ENCODE assay signal across 27 cellular contexts in genomic region chr1:111928531-111928930, GRCh38.
DNase-seq lines count a peak whose midpoint lies in the region; ATAC-seq, FAIRE-seq and TF ChIP-seq lines count a peak whose summit lies in the region.
"Had no signal": no experiment of that assay in that cellular context is flagged by ENCODE, and none has a peak within 500 bp of the region (broad histone marks: within the 10 kb centered on the region; RNA-seq: fewer than 3 reads in every experiment).

No MANE protein-coding gene starts in this region.

- H3K27ac ChIP-seq in GM23338 (ENCODE audit: low read depth) (no peak overlapping the region), H1 (ENCODE audit: low read depth, low read length) (no peak overlapping the region), neuronal stem cell (replicated peaks; ENCODE audit: low read length) (no peak overlapping the region)
- H3K27ac ChIP-seq: BLaER1 had no signal

- H4K91ac ChIP-seq in H1 (replicated peaks; ENCODE audit: insufficient read length, low read length) (no peak overlapping the region), neuronal stem cell (ENCODE audit: low read depth, low read length, poor library complexity) (no peak overlapping the region)

- CTCF ChIA-PET in H1 (lab: Charles Lee; ENCODE audit: partially characterized antibody): interaction anchor here (0.6 to 1.6 kb wide), 7 partner anchors 9 to 858 kb away, joined by 3 to 5 read pairs (median 3); no protein-coding TSS in a partner anchor
- CTCF ChIA-PET in MCF 10A (lab: Yijun Ruan, JAX): interaction anchor here (0.6 kb wide), 1 partner anchor 475 kb away, joined by 3 read pairs; no protein-coding TSS in a partner anchor

- H3K9me3 Mint-ChIP-seq in GM23338 (no peaks in the 10 kb centered on the region), MCF 10A (ENCODE audit: unreplicated experiment) (no peaks in the 10 kb centered on the region)
- H3K9me3 Mint-ChIP-seq: CD14-positive monocyte; CD4-positive, alpha-beta memory T cell; CD4-positive, CD25-positive, alpha-beta regulatory T cell; CD8-positive, alpha-beta memory T cell had no signal

- no peaks in the 10 kb centered on the region for H3K79me1 ChIP-seq in H1 (ENCODE audit: low read depth, low read length)
- no peaks in the 10 kb centered on the region for H3K79me1 ChIP-seq in neuronal stem cell (ENCODE audit: low read depth, low read length)

- no peak for TF ChIP-seq RAD21 in H1 (IDR thresholded peaks at IDR 0.05 in 1 of 2, conservative IDR thresholded peaks at IDR 0.05 in 1 of 2; ENCODE audit: low read depth in 2 of 2, low read length in 2 of 2)

- no peak overlapping the region for H3K4ac ChIP-seq in H1 (replicated peaks; ENCODE audit: insufficient read length, low read depth, low read length)
- H3K4ac ChIP-seq in neuronal stem cell (ENCODE audit: low read length): peak overlapping the region; percentile 47

- H3K14ac ChIP-seq in H1 (ENCODE audit: insufficient read length) (no peak overlapping the region), neuronal stem cell (ENCODE audit: low read length) (no peak overlapping the region)

- no peak for TF ChIP-seq EP300 in H1 (IDR thresholded peaks at IDR 0.05; ENCODE audit: borderline replicate concordance in 1 of 2, low read depth in 2 of 2, low read length in 2 of 2)

- no peak overlapping the region for H3K4me3 Mint-ChIP-seq in GM23338
- no peak overlapping the region for H3K4me3 Mint-ChIP-seq in MCF 10A (ENCODE audit: unreplicated experiment)
- H3K4me3 Mint-ChIP-seq: CD14-positive monocyte; CD4-positive, alpha-beta memory T cell; CD4-positive, CD25-positive, alpha-beta regulatory T cell; CD8-positive, alpha-beta memory T cell had no signal

- H3K79me2 ChIP-seq in GM23338 (replicated peaks; ENCODE audit: insufficient read depth) (no peaks in the 10 kb centered on the region), H1 (ENCODE audit: control insufficient read depth in 1 of 2, insufficient read depth in 2 of 2, low read length in 2 of 2) (no peaks in the 10 kb centered on the region)

- no TSS peak for BruUV-seq in MCF 10A (replicated peaks; lab: Mats Ljungman, UMichigan)

- H3K23ac ChIP-seq in H1 (ENCODE audit: insufficient read length) (no peak overlapping the region), neuronal stem cell (ENCODE audit: low read depth, low read length, poor library complexity) (no peak overlapping the region)

- H2BK12ac ChIP-seq in H1 (ENCODE audit: low read depth, low read length): no peak overlapping the region
- H2BK12ac ChIP-seq in neuronal stem cell (ENCODE audit: low read length): no peak overlapping the region

- H4K20me1 ChIP-seq in GM23338 (replicated peaks; ENCODE audit: insufficient read depth) (no peaks in the 10 kb centered on the region), H1 (replicated peaks in 1 of 2; ENCODE audit: control insufficient read depth in 1 of 2, insufficient read depth in 2 of 2, low read length in 2 of 2) (no peaks in the 10 kb centered on the region)
- H4K20me1 ChIP-seq: BLaER1 had no signal

- H3K36me3 Mint-ChIP-seq in GM23338 (ENCODE audit: low read depth) (no peaks in the 10 kb centered on the region), MCF 10A (ENCODE audit: insufficient read depth, unreplicated experiment) (no peaks in the 10 kb centered on the region)
- H3K36me3 Mint-ChIP-seq: CD14-positive monocyte; CD4-positive, alpha-beta memory T cell; CD4-positive, CD25-positive, alpha-beta regulatory T cell had no signal

- H2BK15ac ChIP-seq in H1 (ENCODE audit: low read length) (no peak overlapping the region), neuronal stem cell (ENCODE audit: low read length) (no peak overlapping the region)

- no peak for ATAC-seq in GM23338
- ATAC-seq in GM21423 (IDR thresholded peaks at IDR 0.05; ENCODE audit: unreplicated experiment): no peak
- ATAC-seq in HG03280 (IDR thresholded peaks at IDR 0.05; ENCODE audit: unreplicated experiment): no peak
- ATAC-seq: GM12878 had no signal

- H3K4me2 ChIP-seq in GM23338: no peak overlapping the region
- no peak overlapping the region for H3K4me2 ChIP-seq in H1 (ENCODE audit: insufficient read depth in 1 of 2, low read depth in 2 of 2, low read length in 2 of 2)
- H3K4me2 ChIP-seq in neuronal stem cell (ENCODE audit: insufficient read depth, low read length, poor library complexity, severe bottlenecking): no peak overlapping the region
- H3K4me2 ChIP-seq: BLaER1 had no signal

- H3K4me1 Mint-ChIP-seq in GM23338 (peaks cover 11% of the 10 kb centered on the region; the same call in 2 of the 3 replicates), MCF 10A (ENCODE audit: insufficient read depth, unreplicated experiment) (no peaks in the 10 kb centered on the region)
- H3K4me1 Mint-ChIP-seq: CD14-positive monocyte; CD4-positive, CD25-positive, alpha-beta regulatory T cell; CD8-positive, alpha-beta memory T cell had no signal

- H3K4me3 ChIP-seq in GM23338 (no peak overlapping the region), H1 (ENCODE audit: extremely low read depth in 1 of 4, insufficient read depth in 2 of 4, low read depth in 3 of 4, low read length in 4 of 4) (no peak overlapping the region), neuronal stem cell (ENCODE audit: low read length in 2 of 2) (no peak overlapping the region)
- H3K4me3 ChIP-seq: BLaER1, GM12878 had no signal

- no peak overlapping the region for H3K56ac ChIP-seq in H1 (replicated peaks; ENCODE audit: insufficient read length, low read depth, low read length)

- H2BK120ac ChIP-seq in H1 (replicated peaks; ENCODE audit: low read depth, low read length) (no peak overlapping the region), neuronal stem cell (ENCODE audit: low read depth, low read length) (no peak overlapping the region)

- H3K9me2 ChIP-seq in GM23338 (ENCODE audit: insufficient read depth): no peaks in the 10 kb centered on the region

- 81% methylated on average over 4 of the region's 4 CpGs; no CpG with 5 or more reads in 1 of the 2 experiments for WGBS in H1 (ENCODE audit: extremely low coverage in 1 of 2, insufficient coverage in 1 of 2, insufficient read length in 1 of 2, insufficient replicate concordance in 2 of 2, low coverage in 1 of 2, low lambda C conversion rate in 2 of 2, missing lambda C conversion rate in 1 of 2), 2 experiments
- WGBS in neuronal stem cell (ENCODE audit: extremely low coverage in 2 of 2, insufficient read length in 2 of 2, insufficient replicate concordance in 1 of 2), 2 donors: no CpG with 5 or more reads among the region's 4 CpGs

- H4K8ac ChIP-seq in H1 (ENCODE audit: extremely low read depth, insufficient read depth, low read length): no peak overlapping the region
- no peak overlapping the region for H4K8ac ChIP-seq in neuronal stem cell (ENCODE audit: low read depth, low read length)

- no peaks in the 10 kb centered on the region for H3K36me3 ChIP-seq in GM23338 (ENCODE audit: insufficient read depth)
- H3K36me3 ChIP-seq in H1 (ENCODE audit: control insufficient read depth in 2 of 4, insufficient read depth in 4 of 4, low read length in 3 of 4): no peaks in the 10 kb centered on the region
- H3K36me3 ChIP-seq in neuronal stem cell (replicated peaks in 1 of 2; ENCODE audit: control insufficient read depth in 2 of 2, insufficient read depth in 2 of 2, low read length in 2 of 2): no peaks in the 10 kb centered on the region
- H3K36me3 ChIP-seq: BE2C, BLaER1 had no signal

- no peak for FAIRE-seq in H1 (lab: Jason Lieb, UNC)
- FAIRE-seq: A204.1, GM12878, GM12892, GM18507 had no signal

- H3K4me1 ChIP-seq in GM23338 (ENCODE audit: insufficient read depth) (no peaks in the 10 kb centered on the region), H1 (replicated peaks in 1 of 4; ENCODE audit: control insufficient read depth in 3 of 4, insufficient read depth in 4 of 4, low read length in 3 of 4) (peaks cover 0 to 5% (median 2%) of the 10 kb centered on the region in 4 experiments; a peak in 3 of 7 replicates), neuronal stem cell (ENCODE audit: control insufficient read depth in 2 of 2, insufficient read depth in 1 of 2, low read depth in 1 of 2, low read length in 2 of 2) (peaks cover 0 to 6% of the 10 kb centered on the region in 2 donors)
- H3K4me1 ChIP-seq: BLaER1 had no signal

- H2AK5ac ChIP-seq in H1 (ENCODE audit: low read depth, low read length) (no peak overlapping the region), neuronal stem cell (ENCODE audit: low read depth, low read length) (no peak overlapping the region)

- H3F3A ChIP-seq in GM23338 (replicated peaks; ENCODE audit: low read depth): no peaks in the 10 kb centered on the region

- H3K27me3 ChIP-seq in GM23338 (ENCODE audit: insufficient read depth): no peaks in the 10 kb centered on the region
- H3K27me3 ChIP-seq in H1 (replicated peaks in 1 of 4; ENCODE audit: control insufficient read depth in 3 of 4, extremely low read depth in 1 of 4, insufficient read depth in 3 of 4, low read length in 3 of 4): no peaks in the 10 kb centered on the region; a peak in 1 of 7 replicates
- peaks cover 0 to 8% (median 0%) of the 10 kb centered on the region in 3 experiments for H3K27me3 ChIP-seq in neuronal stem cell (ENCODE audit: control insufficient read depth in 3 of 3, insufficient read depth in 3 of 3, low read depth in 1 of 3, low read length in 3 of 3)
- H3K27me3 ChIP-seq: BE2C, BLaER1 had no signal

- TF ChIP-seq POLR2A in H1 (IDR thresholded peaks at IDR 0.05; ENCODE audit: control extremely low read depth in 1 of 2, low read depth in 2 of 2, low read length in 2 of 2): no peak

- H4K5ac ChIP-seq in H1 (ENCODE audit: insufficient read length, low read depth, low read length): no peak overlapping the region

- no peak for DNase-seq in GM23338 (ENCODE audit: low spot score)
- no peak for DNase-seq in H1 (ENCODE audit: low read depth in 1 of 2, low spot score in 2 of 2)
- DNase-seq in neuronal stem cell (ENCODE audit: low spot score): no peak
- no peak for DNase-seq in MCF 10A (ENCODE audit: unreplicated experiment)
- DNase-seq: 8988T; ACHN; BE2C; C1 segment of cervical spinal cord; CD4-positive, alpha-beta memory T cell; CD4-positive, CD25-positive, alpha-beta regulatory T cell; CD8-positive, alpha-beta memory T cell; COR-L47; DMS 273 treated with DMSO at 0.1 percent for 48 hours; DMS153; DMS53; DMS79; DND-41; EL; GDM1 had no signal

- intact Hi-C loops in MCF 10A (cut with micrococcal nuclease): no loop called here

- TF ChIP-seq CTCF in GM23338 (conservative IDR thresholded peaks at IDR 0.05; ENCODE audit: low read depth in 2 of 2): no peak
- no peak for TF ChIP-seq CTCF in H1 (IDR thresholded peaks at IDR 0.05; ENCODE audit: control extremely low read depth in 1 of 3, insufficient read depth in 1 of 3, low read depth in 1 of 3, low read length in 3 of 3)
- TF ChIP-seq CTCF in MCF 10A (IDR thresholded peaks at IDR 0.05; ENCODE audit: unreplicated experiment): no peak

- H2AFZ ChIP-seq in GM23338: peak overlapping the region; percentile 63
- H2AFZ ChIP-seq in H1 (ENCODE audit: low read length): no peak overlapping the region
- no peak overlapping the region for H2AFZ ChIP-seq in neuronal stem cell (ENCODE audit: low read length)

- H3K9me3 ChIP-seq in H1 (ENCODE audit: insufficient read depth in 2 of 2, low read depth in 1 of 2, low read length in 1 of 2): no peaks in the 10 kb centered on the region
- H3K9me3 ChIP-seq in neuronal stem cell (replicated peaks in 1 of 2; ENCODE audit: control insufficient read depth in 2 of 2, insufficient read depth in 1 of 2, low read depth in 1 of 2, low read length in 2 of 2): no peaks in the 10 kb centered on the region
- H3K9me3 ChIP-seq: BE2C, BLaER1 had no signal

- H3K9ac ChIP-seq in H1 (replicated peaks in 1 of 4; ENCODE audit: extremely low read depth in 1 of 4, low read depth in 3 of 4, low read length in 3 of 4): no peak overlapping the region
- H3K9ac ChIP-seq in neuronal stem cell (ENCODE audit: low read depth, low read length, poor library complexity): no peak overlapping the region
- H3K9ac ChIP-seq: BLaER1 had no signal

- H3K18ac ChIP-seq in H1 (ENCODE audit: extremely low read depth, low read length): peak overlapping the region; percentile 16; the same call in 1 of the 2 replicates
- peak overlapping the region; percentile 61 for H3K18ac ChIP-seq in neuronal stem cell (ENCODE audit: low read length)

- POLR2A ChIA-PET in H1 (lab: Charles Lee; ENCODE audit: partially characterized antibody): no interaction called here
- POLR2A ChIA-PET in MCF 10A (lab: Yijun Ruan, JAX): no interaction called here

- no peaks in the 10 kb centered on the region for H3K23me2 ChIP-seq in H1 (ENCODE audit: low read depth, low read length)

- H3K27me3 Mint-ChIP-seq in GM23338 (ENCODE audit: insufficient read depth, low read depth, poor library complexity) (peaks cover 6% of the 10 kb centered on the region), MCF 10A (ENCODE audit: insufficient read depth, unreplicated experiment) (peaks cover 38% of the 10 kb centered on the region)
- H3K27me3 Mint-ChIP-seq: CD4-positive, CD25-positive, alpha-beta regulatory T cell had no signal

- no peak overlapping the region for H3K27ac Mint-ChIP-seq in GM23338
- H3K27ac Mint-ChIP-seq in MCF 10A (ENCODE audit: low read depth, unreplicated experiment): no peak overlapping the region
- H3K27ac Mint-ChIP-seq: CD4-positive, alpha-beta memory T cell; CD4-positive, CD25-positive, alpha-beta regulatory T cell; CD8-positive, alpha-beta memory T cell had no signal

- no peak overlapping the region for H2BK20ac ChIP-seq in H1 (ENCODE audit: low read length)

- no peak overlapping the region for H2BK5ac ChIP-seq in H1 (ENCODE audit: low read depth, low read length)
- H2BK5ac ChIP-seq in neuronal stem cell (ENCODE audit: low read length): no peak overlapping the region
